In genomic region chr10:6048281-6049030, GRCh38 we compare ENCODE assay signal across 1 cellular context.
TF ChIP-seq lines count a peak whose summit lies in the region.

No MANE protein-coding gene starts in this region.

TF ChIP-seq in K562, 482 proteins besides CTCF, POLR2A, EP300 and RAD21:
- TF ChIP-seq ZNF551 (CRISPR knock-in tag; IDR thresholded peaks at IDR 0.05): no peak
- 0 out of 2 replicates have a peak, but pooled peaks have one; percentile 16 for TF ChIP-seq ZKSCAN1 (IDR thresholded peaks at IDR 0.05; ENCODE audit: low read depth, low read length)
TF ChIP-seq in K562: peak in this region for 1.
